1 cellular context compared by ENCODE assay signal in genomic region chr3:12999147-13000140, GRCh38.
TF ChIP-seq lines count a peak whose summit lies in the region.

No MANE protein-coding gene starts in this region.

TF ChIP-seq in HepG2, 621 proteins besides CTCF, POLR2A, EP300 and RAD21 (continued from another document and continues in another):
- TF ChIP-seq SKIL (CRISPR knock-in tag; IDR thresholded peaks at IDR 0.05; ENCODE audit: borderline replicate concordance) = peak; percentile 68; the same call in 1 of the 2 replicates
- TF ChIP-seq, protein P1, sequence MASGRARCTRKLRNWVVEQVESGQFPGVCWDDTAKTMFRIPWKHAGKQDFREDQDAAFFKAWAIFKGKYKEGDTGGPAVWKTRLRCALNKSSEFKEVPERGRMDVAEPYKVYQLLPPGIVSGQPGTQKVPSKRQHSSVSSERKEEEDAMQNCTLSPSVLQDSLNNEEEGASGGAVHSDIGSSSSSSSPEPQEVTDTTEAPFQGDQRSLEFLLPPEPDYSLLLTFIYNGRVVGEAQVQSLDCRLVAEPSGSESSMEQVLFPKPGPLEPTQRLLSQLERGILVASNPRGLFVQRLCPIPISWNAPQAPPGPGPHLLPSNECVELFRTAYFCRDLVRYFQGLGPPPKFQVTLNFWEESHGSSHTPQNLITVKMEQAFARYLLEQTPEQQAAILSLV (CRISPR knock-in tag; IDR thresholded peaks at IDR 0.05; ENCODE audit: borderline replicate concordance) = no peak
- TF ChIP-seq, protein P2, sequence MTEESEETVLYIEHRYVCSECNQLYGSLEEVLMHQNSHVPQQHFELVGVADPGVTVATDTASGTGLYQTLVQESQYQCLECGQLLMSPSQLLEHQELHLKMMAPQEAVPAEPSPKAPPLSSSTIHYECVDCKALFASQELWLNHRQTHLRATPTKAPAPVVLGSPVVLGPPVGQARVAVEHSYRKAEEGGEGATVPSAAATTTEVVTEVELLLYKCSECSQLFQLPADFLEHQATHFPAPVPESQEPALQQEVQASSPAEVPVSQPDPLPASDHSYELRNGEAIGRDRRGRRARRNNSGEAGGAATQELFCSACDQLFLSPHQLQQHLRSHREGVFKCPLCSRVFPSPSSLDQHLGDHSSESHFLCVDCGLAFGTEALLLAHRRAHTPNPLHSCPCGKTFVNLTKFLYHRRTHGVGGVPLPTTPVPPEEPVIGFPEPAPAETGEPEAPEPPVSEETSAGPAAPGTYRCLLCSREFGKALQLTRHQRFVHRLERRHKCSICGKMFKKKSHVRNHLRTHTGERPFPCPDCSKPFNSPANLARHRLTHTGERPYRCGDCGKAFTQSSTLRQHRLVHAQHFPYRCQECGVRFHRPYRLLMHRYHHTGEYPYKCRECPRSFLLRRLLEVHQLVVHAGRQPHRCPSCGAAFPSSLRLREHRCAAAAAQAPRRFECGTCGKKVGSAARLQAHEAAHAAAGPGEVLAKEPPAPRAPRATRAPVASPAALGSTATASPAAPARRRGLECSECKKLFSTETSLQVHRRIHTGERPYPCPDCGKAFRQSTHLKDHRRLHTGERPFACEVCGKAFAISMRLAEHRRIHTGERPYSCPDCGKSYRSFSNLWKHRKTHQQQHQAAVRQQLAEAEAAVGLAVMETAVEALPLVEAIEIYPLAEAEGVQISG (CRISPR knock-in tag; IDR thresholded peaks at IDR 0.05) = peak; percentile 35; the same call in 1 of the 2 replicates
- TF ChIP-seq MZF1 (CRISPR knock-in tag; IDR thresholded peaks at IDR 0.05; ENCODE audit: borderline replicate concordance) = no peak
- TF ChIP-seq, protein P3, sequence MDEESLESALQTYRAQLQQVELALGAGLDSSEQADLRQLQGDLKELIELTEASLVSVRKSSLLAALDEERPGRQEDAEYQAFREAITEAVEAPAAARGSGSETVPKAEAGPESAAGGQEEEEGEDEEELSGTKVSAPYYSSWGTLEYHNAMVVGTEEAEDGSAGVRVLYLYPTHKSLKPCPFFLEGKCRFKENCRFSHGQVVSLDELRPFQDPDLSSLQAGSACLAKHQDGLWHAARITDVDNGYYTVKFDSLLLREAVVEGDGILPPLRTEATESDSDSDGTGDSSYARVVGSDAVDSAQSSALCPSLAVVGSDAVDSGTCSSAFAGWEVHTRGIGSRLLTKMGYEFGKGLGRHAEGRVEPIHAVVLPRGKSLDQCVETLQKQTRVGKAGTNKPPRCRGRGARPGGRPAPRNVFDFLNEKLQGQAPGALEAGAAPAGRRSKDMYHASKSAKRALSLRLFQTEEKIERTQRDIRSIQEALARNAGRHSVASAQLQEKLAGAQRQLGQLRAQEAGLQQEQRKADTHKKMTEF (CRISPR knock-in tag; IDR thresholded peaks at IDR 0.05) = peak; percentile 63; the same call in 1 of the 2 replicates
- TF ChIP-seq ZFP36 (IDR thresholded peaks at IDR 0.05; ENCODE audit: borderline replicate concordance, low read depth, low read length, partially characterized antibody) = peak; percentile 15
- peak; percentile 72; the same call in 1 of the 2 replicates for TF ChIP-seq NR2C2 (CRISPR knock-in tag; IDR thresholded peaks at IDR 0.05; ENCODE audit: borderline replicate concordance)
- TF ChIP-seq, protein P4, sequence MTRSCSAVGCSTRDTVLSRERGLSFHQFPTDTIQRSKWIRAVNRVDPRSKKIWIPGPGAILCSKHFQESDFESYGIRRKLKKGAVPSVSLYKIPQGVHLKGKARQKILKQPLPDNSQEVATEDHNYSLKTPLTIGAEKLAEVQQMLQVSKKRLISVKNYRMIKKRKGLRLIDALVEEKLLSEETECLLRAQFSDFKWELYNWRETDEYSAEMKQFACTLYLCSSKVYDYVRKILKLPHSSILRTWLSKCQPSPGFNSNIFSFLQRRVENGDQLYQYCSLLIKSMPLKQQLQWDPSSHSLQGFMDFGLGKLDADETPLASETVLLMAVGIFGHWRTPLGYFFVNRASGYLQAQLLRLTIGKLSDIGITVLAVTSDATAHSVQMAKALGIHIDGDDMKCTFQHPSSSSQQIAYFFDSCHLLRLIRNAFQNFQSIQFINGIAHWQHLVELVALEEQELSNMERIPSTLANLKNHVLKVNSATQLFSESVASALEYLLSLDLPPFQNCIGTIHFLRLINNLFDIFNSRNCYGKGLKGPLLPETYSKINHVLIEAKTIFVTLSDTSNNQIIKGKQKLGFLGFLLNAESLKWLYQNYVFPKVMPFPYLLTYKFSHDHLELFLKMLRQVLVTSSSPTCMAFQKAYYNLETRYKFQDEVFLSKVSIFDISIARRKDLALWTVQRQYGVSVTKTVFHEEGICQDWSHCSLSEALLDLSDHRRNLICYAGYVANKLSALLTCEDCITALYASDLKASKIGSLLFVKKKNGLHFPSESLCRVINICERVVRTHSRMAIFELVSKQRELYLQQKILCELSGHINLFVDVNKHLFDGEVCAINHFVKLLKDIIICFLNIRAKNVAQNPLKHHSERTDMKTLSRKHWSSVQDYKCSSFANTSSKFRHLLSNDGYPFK (CRISPR knock-in tag; IDR thresholded peaks at IDR 0.05; ENCODE audit: borderline replicate concordance) = no peak
- TF ChIP-seq PRDM4 (CRISPR knock-in tag; IDR thresholded peaks at IDR 0.05; ENCODE audit: borderline replicate concordance) = no peak
- TF ChIP-seq ZNF207 (IDR thresholded peaks at IDR 0.05; ENCODE audit: borderline replicate concordance) = no peak
- TF ChIP-seq ZBTB8A (CRISPR knock-in tag; IDR thresholded peaks at IDR 0.05; ENCODE audit: borderline replicate concordance, low read depth) = no peak
- peak; percentile 70; the same call in 1 of the 2 replicates for TF ChIP-seq ZMYM3 (CRISPR knock-in tag; IDR thresholded peaks at IDR 0.05)
- TF ChIP-seq, protein P5, sequence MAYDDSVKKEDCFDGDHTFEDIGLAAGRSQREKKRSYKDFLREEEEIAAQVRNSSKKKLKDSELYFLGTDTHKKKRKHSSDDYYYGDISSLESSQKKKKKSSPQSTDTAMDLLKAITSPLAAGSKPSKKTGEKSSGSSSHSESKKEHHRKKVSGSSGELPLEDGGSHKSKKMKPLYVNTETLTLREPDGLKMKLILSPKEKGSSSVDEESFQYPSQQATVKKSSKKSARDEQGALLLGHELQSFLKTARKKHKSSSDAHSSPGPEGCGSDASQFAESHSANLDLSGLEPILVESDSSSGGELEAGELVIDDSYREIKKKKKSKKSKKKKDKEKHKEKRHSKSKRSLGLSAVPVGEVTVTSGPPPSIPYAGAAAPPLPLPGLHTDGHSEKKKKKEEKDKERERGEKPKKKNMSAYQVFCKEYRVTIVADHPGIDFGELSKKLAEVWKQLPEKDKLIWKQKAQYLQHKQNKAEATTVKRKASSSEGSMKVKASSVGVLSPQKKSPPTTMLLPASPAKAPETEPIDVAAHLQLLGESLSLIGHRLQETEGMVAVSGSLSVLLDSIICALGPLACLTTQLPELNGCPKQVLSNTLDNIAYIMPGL (CRISPR knock-in tag; IDR thresholded peaks at IDR 0.05; ENCODE audit: borderline replicate concordance in 1 of 2, low read depth in 1 of 2) = no peak
- TF ChIP-seq MAZ (IDR thresholded peaks at IDR 0.05; ENCODE audit: borderline replicate concordance, low read depth, low read length) = peak; percentile 60; the same call in 1 of the 2 replicates
- TF ChIP-seq MAZ (CRISPR knock-in tag; IDR thresholded peaks at IDR 0.05; ENCODE audit: low read depth) = 0 out of 2 replicates have a peak, but pooled peaks have one; percentile 33
- no peak for TF ChIP-seq ETV6 (CRISPR knock-in tag; conservative IDR thresholded peaks at IDR 0.05)
- TF ChIP-seq ZFP36L2 (CRISPR knock-in tag; IDR thresholded peaks at IDR 0.05) = no peak
- peak; percentile 56 for TF ChIP-seq CREB1 (IDR thresholded peaks at IDR 0.05)
- TF ChIP-seq CREB1 (CRISPR knock-in tag; IDR thresholded peaks at IDR 0.05) = peak; percentile 64
- no peak for TF ChIP-seq ZNF44 (CRISPR knock-in tag; IDR thresholded peaks at IDR 0.05)
- TF ChIP-seq, protein P6, sequence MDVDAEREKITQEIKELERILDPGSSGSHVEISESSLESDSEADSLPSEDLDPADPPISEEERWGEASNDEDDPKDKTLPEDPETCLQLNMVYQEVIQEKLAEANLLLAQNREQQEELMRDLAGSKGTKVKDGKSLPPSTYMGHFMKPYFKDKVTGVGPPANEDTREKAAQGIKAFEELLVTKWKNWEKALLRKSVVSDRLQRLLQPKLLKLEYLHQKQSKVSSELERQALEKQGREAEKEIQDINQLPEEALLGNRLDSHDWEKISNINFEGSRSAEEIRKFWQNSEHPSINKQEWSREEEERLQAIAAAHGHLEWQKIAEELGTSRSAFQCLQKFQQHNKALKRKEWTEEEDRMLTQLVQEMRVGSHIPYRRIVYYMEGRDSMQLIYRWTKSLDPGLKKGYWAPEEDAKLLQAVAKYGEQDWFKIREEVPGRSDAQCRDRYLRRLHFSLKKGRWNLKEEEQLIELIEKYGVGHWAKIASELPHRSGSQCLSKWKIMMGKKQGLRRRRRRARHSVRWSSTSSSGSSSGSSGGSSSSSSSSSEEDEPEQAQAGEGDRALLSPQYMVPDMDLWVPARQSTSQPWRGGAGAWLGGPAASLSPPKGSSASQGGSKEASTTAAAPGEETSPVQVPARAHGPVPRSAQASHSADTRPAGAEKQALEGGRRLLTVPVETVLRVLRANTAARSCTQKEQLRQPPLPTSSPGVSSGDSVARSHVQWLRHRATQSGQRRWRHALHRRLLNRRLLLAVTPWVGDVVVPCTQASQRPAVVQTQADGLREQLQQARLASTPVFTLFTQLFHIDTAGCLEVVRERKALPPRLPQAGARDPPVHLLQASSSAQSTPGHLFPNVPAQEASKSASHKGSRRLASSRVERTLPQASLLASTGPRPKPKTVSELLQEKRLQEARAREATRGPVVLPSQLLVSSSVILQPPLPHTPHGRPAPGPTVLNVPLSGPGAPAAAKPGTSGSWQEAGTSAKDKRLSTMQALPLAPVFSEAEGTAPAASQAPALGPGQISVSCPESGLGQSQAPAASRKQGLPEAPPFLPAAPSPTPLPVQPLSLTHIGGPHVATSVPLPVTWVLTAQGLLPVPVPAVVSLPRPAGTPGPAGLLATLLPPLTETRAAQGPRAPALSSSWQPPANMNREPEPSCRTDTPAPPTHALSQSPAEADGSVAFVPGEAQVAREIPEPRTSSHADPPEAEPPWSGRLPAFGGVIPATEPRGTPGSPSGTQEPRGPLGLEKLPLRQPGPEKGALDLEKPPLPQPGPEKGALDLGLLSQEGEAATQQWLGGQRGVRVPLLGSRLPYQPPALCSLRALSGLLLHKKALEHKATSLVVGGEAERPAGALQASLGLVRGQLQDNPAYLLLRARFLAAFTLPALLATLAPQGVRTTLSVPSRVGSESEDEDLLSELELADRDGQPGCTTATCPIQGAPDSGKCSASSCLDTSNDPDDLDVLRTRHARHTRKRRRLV (CRISPR knock-in tag; IDR thresholded peaks at IDR 0.05) = no peak
- 0 out of 2 replicates have a peak, but pooled peaks have one; percentile 29 for TF ChIP-seq ZNF331 (CRISPR knock-in tag; IDR thresholded peaks at IDR 0.05)
- peak; percentile 87 for TF ChIP-seq RARA (CRISPR knock-in tag; IDR thresholded peaks at IDR 0.05)
- TF ChIP-seq, protein P7, sequence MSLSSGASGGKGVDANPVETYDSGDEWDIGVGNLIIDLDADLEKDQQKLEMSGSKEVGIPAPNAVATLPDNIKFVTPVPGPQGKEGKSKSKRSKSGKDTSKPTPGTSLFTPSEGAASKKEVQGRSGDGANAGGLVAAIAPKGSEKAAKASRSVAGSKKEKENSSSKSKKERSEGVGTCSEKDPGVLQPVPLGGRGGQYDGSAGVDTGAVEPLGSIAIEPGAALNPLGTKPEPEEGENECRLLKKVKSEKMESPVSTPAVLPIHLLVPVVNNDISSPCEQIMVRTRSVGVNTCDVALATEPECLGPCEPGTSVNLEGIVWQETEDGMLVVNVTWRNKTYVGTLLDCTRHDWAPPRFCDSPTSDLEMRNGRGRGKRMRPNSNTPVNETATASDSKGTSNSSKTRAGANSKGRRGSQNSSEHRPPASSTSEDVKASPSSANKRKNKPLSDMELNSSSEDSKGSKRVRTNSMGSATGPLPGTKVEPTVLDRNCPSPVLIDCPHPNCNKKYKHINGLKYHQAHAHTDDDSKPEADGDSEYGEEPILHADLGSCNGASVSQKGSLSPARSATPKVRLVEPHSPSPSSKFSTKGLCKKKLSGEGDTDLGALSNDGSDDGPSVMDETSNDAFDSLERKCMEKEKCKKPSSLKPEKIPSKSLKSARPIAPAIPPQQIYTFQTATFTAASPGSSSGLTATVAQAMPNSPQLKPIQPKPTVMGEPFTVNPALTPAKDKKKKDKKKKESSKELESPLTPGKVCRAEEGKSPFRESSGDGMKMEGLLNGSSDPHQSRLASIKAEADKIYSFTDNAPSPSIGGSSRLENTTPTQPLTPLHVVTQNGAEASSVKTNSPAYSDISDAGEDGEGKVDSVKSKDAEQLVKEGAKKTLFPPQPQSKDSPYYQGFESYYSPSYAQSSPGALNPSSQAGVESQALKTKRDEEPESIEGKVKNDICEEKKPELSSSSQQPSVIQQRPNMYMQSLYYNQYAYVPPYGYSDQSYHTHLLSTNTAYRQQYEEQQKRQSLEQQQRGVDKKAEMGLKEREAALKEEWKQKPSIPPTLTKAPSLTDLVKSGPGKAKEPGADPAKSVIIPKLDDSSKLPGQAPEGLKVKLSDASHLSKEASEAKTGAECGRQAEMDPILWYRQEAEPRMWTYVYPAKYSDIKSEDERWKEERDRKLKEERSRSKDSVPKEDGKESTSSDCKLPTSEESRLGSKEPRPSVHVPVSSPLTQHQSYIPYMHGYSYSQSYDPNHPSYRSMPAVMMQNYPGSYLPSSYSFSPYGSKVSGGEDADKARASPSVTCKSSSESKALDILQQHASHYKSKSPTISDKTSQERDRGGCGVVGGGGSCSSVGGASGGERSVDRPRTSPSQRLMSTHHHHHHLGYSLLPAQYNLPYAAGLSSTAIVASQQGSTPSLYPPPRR (CRISPR knock-in tag; IDR thresholded peaks at IDR 0.05; ENCODE audit: borderline replicate concordance) = peak; percentile 69; the same call in 1 of the 2 replicates
- 0 out of 4 replicates have a peak, but pooled peaks of 1 of the 2 experiments have one; percentile 21 for TF ChIP-seq KLF16 (CRISPR knock-in tag; IDR thresholded peaks at IDR 0.05)
- TF ChIP-seq GTF3A (CRISPR knock-in tag; conservative IDR thresholded peaks at IDR 0.05) = no peak
